ENCODE assay signal across 1 cellular context in the genomic region with DNA sequence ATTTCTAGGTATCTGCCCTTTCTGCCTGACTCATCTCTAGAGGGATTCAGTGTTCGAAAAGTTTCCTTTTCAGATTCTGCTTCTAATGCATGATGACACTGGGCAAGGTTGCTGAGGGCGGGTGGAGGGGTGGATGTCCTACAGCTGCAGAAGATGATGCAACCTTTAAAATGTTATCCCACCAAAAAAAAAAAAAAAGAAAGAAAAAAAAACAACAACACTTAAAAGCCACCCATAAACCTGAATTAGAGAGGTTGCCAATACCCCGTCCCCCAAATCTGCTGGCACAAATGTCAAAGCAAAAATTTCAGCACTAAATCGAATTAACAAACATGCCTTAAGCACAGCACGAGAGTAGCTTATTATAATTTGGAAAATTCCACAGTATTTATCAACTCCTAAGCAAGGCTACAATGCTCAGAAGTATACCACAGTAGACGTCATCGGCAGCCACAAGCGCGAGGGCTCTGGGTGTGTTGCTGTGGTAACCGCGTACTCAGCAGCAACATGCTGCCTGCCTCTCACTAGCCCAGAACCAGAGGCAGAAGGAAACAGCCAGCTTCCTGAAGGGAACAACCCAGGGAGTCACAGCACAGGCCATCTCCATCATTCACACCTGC.
TF ChIP-seq lines count a peak whose summit lies in the region.

No MANE protein-coding gene starts in this region.

TF ChIP-seq in GM23338, 12 proteins besides CTCF, POLR2A, EP300 and RAD21 (continued from another document):
- TF ChIP-seq, protein P1, sequence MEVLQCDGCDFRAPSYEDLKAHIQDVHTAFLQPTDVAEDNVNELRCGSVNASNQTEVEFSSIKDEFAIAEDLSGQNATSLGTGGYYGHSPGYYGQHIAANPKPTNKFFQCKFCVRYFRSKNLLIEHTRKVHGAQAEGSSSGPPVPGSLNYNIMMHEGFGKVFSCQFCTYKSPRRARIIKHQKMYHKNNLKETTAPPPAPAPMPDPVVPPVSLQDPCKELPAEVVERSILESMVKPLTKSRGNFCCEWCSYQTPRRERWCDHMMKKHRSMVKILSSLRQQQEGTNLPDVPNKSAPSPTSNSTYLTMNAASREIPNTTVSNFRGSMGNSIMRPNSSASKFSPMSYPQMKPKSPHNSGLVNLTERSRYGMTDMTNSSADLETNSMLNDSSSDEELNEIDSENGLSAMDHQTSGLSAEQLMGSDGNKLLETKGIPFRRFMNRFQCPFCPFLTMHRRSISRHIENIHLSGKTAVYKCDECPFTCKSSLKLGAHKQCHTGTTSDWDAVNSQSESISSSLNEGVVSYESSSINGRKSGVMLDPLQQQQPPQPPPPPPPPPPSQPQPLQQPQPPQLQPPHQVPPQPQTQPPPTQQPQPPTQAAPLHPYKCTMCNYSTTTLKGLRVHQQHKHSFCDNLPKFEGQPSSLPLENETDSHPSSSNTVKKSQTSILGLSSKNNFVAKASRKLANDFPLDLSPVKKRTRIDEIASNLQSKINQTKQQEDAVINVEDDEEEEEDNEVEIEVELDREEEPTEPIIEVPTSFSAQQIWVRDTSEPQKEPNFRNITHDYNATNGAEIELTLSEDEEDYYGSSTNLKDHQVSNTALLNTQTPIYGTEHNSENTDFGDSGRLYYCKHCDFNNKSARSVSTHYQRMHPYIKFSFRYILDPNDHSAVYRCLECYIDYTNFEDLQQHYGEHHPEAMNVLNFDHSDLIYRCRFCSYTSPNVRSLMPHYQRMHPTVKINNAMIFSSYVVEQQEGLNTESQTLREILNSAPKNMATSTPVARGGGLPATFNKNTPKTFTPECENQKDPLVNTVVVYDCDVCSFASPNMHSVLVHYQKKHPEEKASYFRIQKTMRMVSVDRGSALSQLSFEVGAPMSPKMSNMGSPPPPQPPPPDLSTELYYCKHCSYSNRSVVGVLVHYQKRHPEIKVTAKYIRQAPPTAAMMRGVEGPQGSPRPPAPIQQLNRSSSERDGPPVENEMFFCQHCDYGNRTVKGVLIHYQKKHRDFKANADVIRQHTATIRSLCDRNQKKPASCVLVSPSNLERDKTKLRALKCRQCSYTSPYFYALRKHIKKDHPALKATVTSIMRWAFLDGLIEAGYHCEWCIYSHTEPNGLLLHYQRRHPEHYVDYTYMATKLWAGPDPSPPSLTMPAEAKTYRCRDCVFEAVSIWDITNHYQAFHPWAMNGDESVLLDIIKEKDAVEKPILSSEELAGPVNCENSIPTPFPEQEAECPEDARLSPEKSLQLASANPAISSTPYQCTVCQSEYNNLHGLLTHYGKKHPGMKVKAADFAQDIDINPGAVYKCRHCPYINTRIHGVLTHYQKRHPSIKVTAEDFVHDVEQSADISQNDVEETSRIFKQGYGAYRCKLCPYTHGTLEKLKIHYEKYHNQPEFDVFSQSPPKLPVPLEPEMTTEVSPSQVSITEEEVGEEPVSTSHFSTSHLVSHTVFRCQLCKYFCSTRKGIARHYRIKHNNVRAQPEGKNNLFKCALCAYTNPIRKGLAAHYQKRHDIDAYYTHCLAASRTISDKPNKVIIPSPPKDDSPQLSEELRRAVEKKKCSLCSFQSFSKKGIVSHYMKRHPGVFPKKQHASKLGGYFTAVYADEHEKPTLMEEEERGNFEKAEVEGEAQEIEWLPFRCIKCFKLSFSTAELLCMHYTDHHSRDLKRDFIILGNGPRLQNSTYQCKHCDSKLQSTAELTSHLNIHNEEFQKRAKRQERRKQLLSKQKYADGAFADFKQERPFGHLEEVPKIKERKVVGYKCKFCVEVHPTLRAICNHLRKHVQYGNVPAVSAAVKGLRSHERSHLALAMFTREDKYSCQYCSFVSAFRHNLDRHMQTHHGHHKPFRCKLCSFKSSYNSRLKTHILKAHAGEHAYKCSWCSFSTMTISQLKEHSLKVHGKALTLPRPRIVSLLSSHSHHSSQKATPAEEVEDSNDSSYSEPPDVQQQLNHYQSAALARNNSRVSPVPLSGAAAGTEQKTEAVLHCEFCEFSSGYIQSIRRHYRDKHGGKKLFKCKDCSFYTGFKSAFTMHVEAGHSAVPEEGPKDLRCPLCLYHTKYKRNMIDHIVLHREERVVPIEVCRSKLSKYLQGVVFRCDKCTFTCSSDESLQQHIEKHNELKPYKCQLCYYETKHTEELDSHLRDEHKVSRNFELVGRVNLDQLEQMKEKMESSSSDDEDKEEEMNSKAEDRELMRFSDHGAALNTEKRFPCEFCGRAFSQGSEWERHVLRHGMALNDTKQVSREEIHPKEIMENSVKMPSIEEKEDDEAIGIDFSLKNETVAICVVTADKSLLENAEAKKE (CRISPR knock-in tag; IDR thresholded peaks at IDR 0.05): no peak
- TF ChIP-seq, protein P2, sequence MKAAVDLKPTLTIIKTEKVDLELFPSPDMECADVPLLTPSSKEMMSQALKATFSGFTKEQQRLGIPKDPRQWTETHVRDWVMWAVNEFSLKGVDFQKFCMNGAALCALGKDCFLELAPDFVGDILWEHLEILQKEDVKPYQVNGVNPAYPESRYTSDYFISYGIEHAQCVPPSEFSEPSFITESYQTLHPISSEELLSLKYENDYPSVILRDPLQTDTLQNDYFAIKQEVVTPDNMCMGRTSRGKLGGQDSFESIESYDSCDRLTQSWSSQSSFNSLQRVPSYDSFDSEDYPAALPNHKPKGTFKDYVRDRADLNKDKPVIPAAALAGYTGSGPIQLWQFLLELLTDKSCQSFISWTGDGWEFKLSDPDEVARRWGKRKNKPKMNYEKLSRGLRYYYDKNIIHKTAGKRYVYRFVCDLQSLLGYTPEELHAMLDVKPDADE (IDR thresholded peaks at IDR 0.05): no peak
- no peak for TF ChIP-seq NANOG (IDR thresholded peaks at IDR 0.05; ENCODE audit: borderline replicate concordance)
- TF ChIP-seq, protein P3, sequence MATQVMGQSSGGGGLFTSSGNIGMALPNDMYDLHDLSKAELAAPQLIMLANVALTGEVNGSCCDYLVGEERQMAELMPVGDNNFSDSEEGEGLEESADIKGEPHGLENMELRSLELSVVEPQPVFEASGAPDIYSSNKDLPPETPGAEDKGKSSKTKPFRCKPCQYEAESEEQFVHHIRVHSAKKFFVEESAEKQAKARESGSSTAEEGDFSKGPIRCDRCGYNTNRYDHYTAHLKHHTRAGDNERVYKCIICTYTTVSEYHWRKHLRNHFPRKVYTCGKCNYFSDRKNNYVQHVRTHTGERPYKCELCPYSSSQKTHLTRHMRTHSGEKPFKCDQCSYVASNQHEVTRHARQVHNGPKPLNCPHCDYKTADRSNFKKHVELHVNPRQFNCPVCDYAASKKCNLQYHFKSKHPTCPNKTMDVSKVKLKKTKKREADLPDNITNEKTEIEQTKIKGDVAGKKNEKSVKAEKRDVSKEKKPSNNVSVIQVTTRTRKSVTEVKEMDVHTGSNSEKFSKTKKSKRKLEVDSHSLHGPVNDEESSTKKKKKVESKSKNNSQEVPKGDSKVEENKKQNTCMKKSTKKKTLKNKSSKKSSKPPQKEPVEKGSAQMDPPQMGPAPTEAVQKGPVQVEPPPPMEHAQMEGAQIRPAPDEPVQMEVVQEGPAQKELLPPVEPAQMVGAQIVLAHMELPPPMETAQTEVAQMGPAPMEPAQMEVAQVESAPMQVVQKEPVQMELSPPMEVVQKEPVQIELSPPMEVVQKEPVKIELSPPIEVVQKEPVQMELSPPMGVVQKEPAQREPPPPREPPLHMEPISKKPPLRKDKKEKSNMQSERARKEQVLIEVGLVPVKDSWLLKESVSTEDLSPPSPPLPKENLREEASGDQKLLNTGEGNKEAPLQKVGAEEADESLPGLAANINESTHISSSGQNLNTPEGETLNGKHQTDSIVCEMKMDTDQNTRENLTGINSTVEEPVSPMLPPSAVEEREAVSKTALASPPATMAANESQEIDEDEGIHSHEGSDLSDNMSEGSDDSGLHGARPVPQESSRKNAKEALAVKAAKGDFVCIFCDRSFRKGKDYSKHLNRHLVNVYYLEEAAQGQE (IDR thresholded peaks at IDR 0.05; ENCODE audit: unreplicated experiment): no peak
- TF ChIP-seq EZH2 (IDR thresholded peaks at IDR 0.05; ENCODE audit: low read depth, unreplicated experiment): no peak
- no peak for TF ChIP-seq JUNB (IDR thresholded peaks at IDR 0.05; ENCODE audit: unreplicated experiment)
- TF ChIP-seq EZH2phosphoT487 (IDR thresholded peaks at IDR 0.05; ENCODE audit: unreplicated experiment): no peak
- no peak for TF ChIP-seq ZNF331 (CRISPR knock-in tag; IDR thresholded peaks at IDR 0.05; ENCODE audit: low read depth)
- TF ChIP-seq CREB1 (CRISPR knock-in tag; IDR thresholded peaks at IDR 0.05; ENCODE audit: low read depth): no peak
- TF ChIP-seq ZNF114 (CRISPR knock-in tag; IDR thresholded peaks at IDR 0.05): no peak
- no peak for TF ChIP-seq STAT1 (IDR thresholded peaks at IDR 0.05; ENCODE audit: unreplicated experiment)
